Comparison of ENCODE assay signal across 20 cellular contexts in the genomic region with DNA sequence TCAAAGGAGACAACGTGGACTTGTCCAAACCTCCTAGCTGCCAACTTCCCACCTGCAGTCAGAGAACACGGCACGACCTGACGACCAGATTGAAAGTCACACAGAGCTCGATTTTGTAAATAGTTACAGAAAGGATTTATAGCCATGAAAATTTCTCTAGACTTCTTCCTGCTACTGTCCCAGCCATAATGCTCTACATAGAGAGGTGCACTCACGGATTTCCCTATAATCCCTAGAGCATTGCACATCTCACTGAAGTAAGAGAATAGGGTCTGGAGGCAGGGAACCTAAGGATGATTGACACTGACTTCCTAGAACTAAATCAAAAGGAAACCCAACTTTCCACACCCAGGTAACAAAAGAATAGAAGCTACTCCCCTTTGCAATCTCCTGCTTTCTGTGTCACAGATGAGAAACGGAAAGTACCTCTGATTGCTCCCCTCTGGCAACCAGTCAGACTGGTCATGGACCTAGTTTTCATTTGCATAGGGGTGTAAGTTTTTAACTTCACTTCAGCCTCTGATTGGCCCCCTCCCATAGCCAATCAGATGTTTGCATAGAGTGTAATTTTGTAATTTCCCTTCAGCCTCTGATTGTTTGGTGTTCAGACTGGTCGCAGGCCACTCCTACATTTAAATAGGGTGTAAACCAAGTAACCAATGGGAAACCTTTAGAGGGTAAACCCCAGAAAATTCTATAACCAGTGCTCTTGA. TPM values are rescaled to one million over a fixed set of nuclear protein-coding genes. Genes with fewer than 3 reads are reported as not detected.
A peak's percentile ranks its signal among the peaks of the same experiment; 100 is the strongest.
DNase-seq lines count a peak whose midpoint lies in the region; ATAC-seq, FAIRE-seq and TF ChIP-seq lines count a peak whose summit lies in the region.
"Had no signal": no experiment of that assay in that cellular context is flagged by ENCODE, and none has a peak within 500 bp of the region (broad histone marks: within the 10 kb centered on the region; RNA-seq: fewer than 3 reads in every experiment).

No MANE protein-coding gene starts in this region.

- ATAC-seq in RWPE2 (ENCODE audit: low read depth) = peak; percentile 33; the same call in 1 of the 3 replicates
- peak; percentile 46 for ATAC-seq in memory B cell (ENCODE audit: low read depth)
- no peak for ATAC-seq in gastrocnemius medialis
- ATAC-seq in GM18861 (IDR thresholded peaks at IDR 0.05; ENCODE audit: unreplicated experiment) = no peak
- ATAC-seq: left ventricle myocardium superior had no signal

- peak; percentile 20 for DNase-seq in SIG-M5 treated with dmso at 0.1 percent for 504 hours (lab: John Stamatoyannopoulos, UW; ENCODE audit: unreplicated experiment)
- no peak for DNase-seq in SIG-M5 (lab: John Stamatoyannopoulos, UW)
- DNase-seq in HT-29 (ENCODE audit: low spot score) = peak; percentile 2
- DNase-seq in RWPE2 (ENCODE audit: low spot score) = no peak
- DNase-seq in memory B cell (ENCODE audit: low spot score in 2 of 2) = no peak
- no peak for DNase-seq in gastrocnemius medialis
- DNase-seq in GM12892 (ENCODE audit: insufficient read length) = no peak
- DNase-seq: ACHN; activated B cell treated with CpG ODN at 0.5 μM for 24 hours; effector CD4-positive, alpha-beta T cell; left ventricle myocardium superior; naive B cell; NCI-H2029; NCI-H526 treated with DMSO at 0.1 percent for 48 hours; spleen; stimulated activated naive CD4-positive, alpha-beta T cell treated with Interleukin-2 at 50 U/mL for 16 hours; T-helper 1 cell had no signal

- no peak overlapping the region for H3K4me3 Mint-ChIP-seq in memory B cell
- H3K4me3 Mint-ChIP-seq: activated B cell treated with CpG ODN at 0.5 μM for 24 hours; activated naive CD8-positive, alpha-beta T cell; naive B cell had no signal

- H3K4me1 ChIP-seq in RWPE2 (ENCODE audit: insufficient read depth, poor library complexity, severe bottlenecking) (no peaks in the 10 kb centered on the region), gastrocnemius medialis (no peaks in the 10 kb centered on the region)
- H3K4me1 ChIP-seq: spleen had no signal

- H3K9me3 ChIP-seq in RWPE2 (ENCODE audit: severe bottlenecking) (no peaks in the 10 kb centered on the region), gastrocnemius medialis (no peaks in the 10 kb centered on the region)
- H3K9me3 ChIP-seq: spleen had no signal

- H3K36me3 Mint-ChIP-seq in memory B cell = peaks cover 4% of the 10 kb centered on the region
- H3K36me3 Mint-ChIP-seq: activated naive CD8-positive, alpha-beta T cell had no signal

- no peaks in the 10 kb centered on the region for H3K4me1 Mint-ChIP-seq in memory B cell
- H3K4me1 Mint-ChIP-seq: activated B cell treated with CpG ODN at 0.5 μM for 24 hours, naive B cell had no signal

- intact Hi-C loops in gastrocnemius medialis (cut with DNase I; ENCODE audit: low total_unique reads) = no loop called here

- no peak for TF ChIP-seq POLR2A in gastrocnemius medialis (IDR thresholded peaks at IDR 0.05)
- no peak for TF ChIP-seq POLR2A in GM12892 (IDR thresholded peaks at IDR 0.05; ENCODE audit: low read depth, low read length)

- no peak overlapping the region for H3K4me3 ChIP-seq in RWPE2 (ENCODE audit: severe bottlenecking)
- H3K4me3 ChIP-seq in gastrocnemius medialis = no peak overlapping the region
- H3K4me3 ChIP-seq: spleen had no signal

- no peak for FAIRE-seq in GM12892 (lab: Jason Lieb, UNC)

- peaks cover 3% of the 10 kb centered on the region for H3K27me3 Mint-ChIP-seq in memory B cell

- no peaks in the 10 kb centered on the region for H3K27me3 ChIP-seq in RWPE2 (ENCODE audit: insufficient read depth, poor library complexity, severe bottlenecking)
- no peaks in the 10 kb centered on the region for H3K27me3 ChIP-seq in gastrocnemius medialis

- no peak overlapping the region for H3K27ac ChIP-seq in RWPE2 (ENCODE audit: poor library complexity, severe bottlenecking)
- no peak overlapping the region for H3K27ac ChIP-seq in gastrocnemius medialis
- H3K27ac ChIP-seq: HL-60, spleen had no signal

- H3K9me3 Mint-ChIP-seq in memory B cell = peaks cover 2% of the 10 kb centered on the region

- in situ Hi-C loops in gastrocnemius medialis (cut with MboI; ENCODE audit: low sequenced_read_pairs in 4 of 4) = no loop called here

- TF ChIP-seq CTCF in RWPE2 (IDR thresholded peaks at IDR 0.05; ENCODE audit: poor library complexity, severe bottlenecking) (no peak), gastrocnemius medialis (IDR thresholded peaks at IDR 0.05 in 4 of 5, conservative IDR thresholded peaks at IDR 0.05 in 1 of 5) (no peak)

- H3K36me3 ChIP-seq in RWPE2 (ENCODE audit: low read depth) = no peaks in the 10 kb centered on the region
- no peaks in the 10 kb centered on the region for H3K36me3 ChIP-seq in gastrocnemius medialis
- H3K36me3 ChIP-seq: spleen had no signal

- no peak overlapping the region for H3K27ac Mint-ChIP-seq in memory B cell
- H3K27ac Mint-ChIP-seq: activated B cell treated with CpG ODN at 0.5 μM for 24 hours; activated naive CD8-positive, alpha-beta T cell; naive B cell had no signal

RNA-seq across cellular contexts. Expression of gene FBXO11, which starts 58.6 kb away (rescaled TPM):
- total RNA-seq in HT-29 (2014; rRNA removed; shearing (Covaris generic)) = 12.0 and 22.8 TPM in 2 replicates
- 10 to 100 TPM; 21.5 to 31.8 (median 28.4) TPM for total RNA-seq in gastrocnemius medialis
- polyA plus RNA-seq in GM12892 (2012; ENCODE audit: missing spikeins) = 24.0 TPM

Comparison
In these comparisons a context has a peak if more than half of its experiments do, and no peak if none do; other contexts are left out.
1. DNase-seq: peak in SIG-M5 treated with dmso at 0.1 percent for 504 hours (single experiment) and HT-29 (single experiment); none in SIG-M5 (single experiment), RWPE2 (single experiment), memory B cell (0 of 2), gastrocnemius medialis (0 of 2) and GM12892 (single experiment).
2. ATAC-seq: peak in RWPE2 (single experiment) and memory B cell (single experiment); none in gastrocnemius medialis (0 of 2) and GM18861 (single experiment).